Comparison of ENCODE assay signal across 9 cellular contexts in the genomic region with DNA sequence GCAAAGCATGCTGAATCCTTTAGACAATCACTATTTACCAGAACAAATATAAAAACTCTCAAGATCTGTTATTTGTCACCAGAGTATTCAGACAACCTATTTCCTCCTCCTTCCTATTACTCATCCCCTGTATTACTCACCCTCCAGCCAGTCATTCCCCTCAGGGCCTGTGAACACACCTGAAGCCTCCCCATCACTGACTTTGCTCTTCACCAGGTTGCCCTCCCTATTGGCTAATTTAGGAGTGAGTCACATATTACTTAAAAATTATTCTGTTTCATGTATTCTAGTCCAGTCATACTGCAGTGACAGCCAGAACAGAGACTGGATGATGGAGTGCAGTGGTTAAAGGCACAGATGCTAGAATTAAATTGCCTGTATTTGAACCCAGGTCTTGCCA. TPM values are rescaled to one million over a fixed set of nuclear protein-coding genes. Genes with fewer than 3 reads are reported as not detected.
DNase-seq lines count a peak whose midpoint lies in the region; ATAC-seq and TF ChIP-seq lines count a peak whose summit lies in the region.
"Had no signal": no experiment of that assay in that cellular context is flagged by ENCODE, and none has a peak within 500 bp of the region (broad histone marks: within the 10 kb centered on the region; RNA-seq: fewer than 3 reads in every experiment).

No MANE protein-coding gene starts in this region.

- intact Hi-C loops in body of pancreas (cut with DNase I) (loop anchor here (5.0 to 10.0 kb wide), 3 partner anchors 145 to 643 kb away; no protein-coding TSS in a partner anchor), aorta (cut with DNase I) (no loop called here)

- DNase-seq in 8988T (peak; percentile 45), NCI-H226 (peak; percentile 65), kidney epithelial cell (ENCODE audit: low read depth) (peak; percentile 76), HEK293T (ENCODE audit: extremely low spot score) (no peak), body of pancreas (no peak), aorta (no peak), OCI-M1 (lab: John Stamatoyannopoulos, UW) (no peak)
- DNase-seq in activated T-cell treated with anti-CD3 and anti-CD28 coated beads, Interleukin-2, amount 50 U/mL, for 48 hours = peak; percentile 45 to 64
- DNase-seq: amniotic stem cell had no signal

- POLR2A ChIA-PET in HEK293T (lab: Yijun Ruan, JAX) = no interaction called here

- H3K27me3 ChIP-seq in kidney epithelial cell (ENCODE audit: control insufficient read depth, insufficient read depth, low read length) (no peaks in the 10 kb centered on the region), body of pancreas (no peaks in the 10 kb centered on the region), aorta (ENCODE audit: control insufficient read depth in 1 of 2, insufficient read depth in 2 of 2, low read length in 1 of 2) (no peaks in the 10 kb centered on the region)

- H3K4me1 ChIP-seq in body of pancreas (peaks cover 5% of the 10 kb centered on the region), aorta (ENCODE audit: control insufficient read depth in 1 of 2, insufficient read depth in 2 of 2, low read length in 2 of 2) (no peaks in the 10 kb centered on the region)

- H3K4me3 ChIP-seq in kidney epithelial cell (ENCODE audit: low read depth, low read length) = no peak overlapping the region
- no peak overlapping the region for H3K4me3 ChIP-seq in body of pancreas
- no peak overlapping the region for H3K4me3 ChIP-seq in aorta (ENCODE audit: low read length in 2 of 2)

- H3K36me3 ChIP-seq in kidney epithelial cell (ENCODE audit: control insufficient read depth, insufficient read depth, low read length) = no peaks in the 10 kb centered on the region
- no peaks in the 10 kb centered on the region for H3K36me3 ChIP-seq in body of pancreas (replicated peaks in 1 of 2; ENCODE audit: insufficient read depth in 1 of 2, low read depth in 2 of 2)
- no peaks in the 10 kb centered on the region for H3K36me3 ChIP-seq in aorta (ENCODE audit: control insufficient read depth in 1 of 2, insufficient read depth in 2 of 2, low read length in 1 of 2)

- TF ChIP-seq POLR2A in body of pancreas (IDR thresholded peaks at IDR 0.05) = no peak

- ATAC-seq in body of pancreas (no peak), aorta (ENCODE audit: low FRiP score) (no peak)

- CTCF ChIA-PET in HEK293T (lab: Yijun Ruan, JAX) = no interaction called here

- TF ChIP-seq CTCF in kidney epithelial cell (IDR thresholded peaks at IDR 0.05; ENCODE audit: insufficient read depth, low read length, poor library complexity, severe bottlenecking) = no peak
- TF ChIP-seq CTCF in body of pancreas (IDR thresholded peaks at IDR 0.05) = no peak

- H3K27ac ChIP-seq in body of pancreas = no peak overlapping the region
- H3K27ac ChIP-seq in aorta (ENCODE audit: low read depth in 1 of 2, low read length in 2 of 2) = no peak overlapping the region

- no peaks in the 10 kb centered on the region for H3K9me3 ChIP-seq in body of pancreas
- H3K9me3 ChIP-seq in aorta (ENCODE audit: control insufficient read depth, low read length) = no peaks in the 10 kb centered on the region

TF ChIP-seq in HEK293T, 16 proteins besides CTCF, POLR2A, EP300 and RAD21:
- TF ChIP-seq ZNF384 (IDR thresholded peaks at IDR 0.05) (no peak), ARNT (IDR thresholded peaks at IDR 0.05) (no peak), HDGF (IDR thresholded peaks at IDR 0.05; ENCODE audit: borderline replicate concordance) (no peak), L3MBTL2 (conservative IDR thresholded peaks at IDR 0.05) (no peak), BHLHE40 (IDR thresholded peaks at IDR 0.05; ENCODE audit: borderline replicate concordance) (no peak), SP1 (IDR thresholded peaks at IDR 0.05) (no peak), ELF4 (IDR thresholded peaks at IDR 0.05) (no peak), FOXM1 (IDR thresholded peaks at IDR 0.05; ENCODE audit: borderline replicate concordance) (no peak), CTBP1 (IDR thresholded peaks at IDR 0.05; ENCODE audit: borderline replicate concordance) (no peak), LEF1 (IDR thresholded peaks at IDR 0.05; ENCODE audit: borderline replicate concordance) (no peak), SUZ12 (IDR thresholded peaks at IDR 0.05) (no peak), FOXK2 (IDR thresholded peaks at IDR 0.05) (no peak), NFRKB (IDR thresholded peaks at IDR 0.05) (no peak), TARDBP (IDR thresholded peaks at IDR 0.05) (no peak), FOXA1 (IDR thresholded peaks at IDR 0.05) (no peak), PKNOX1 (IDR thresholded peaks at IDR 0.05) (no peak)

RNA-seq across cellular contexts. Expression of gene ATG16L1, which starts 3.7 kb away (rescaled TPM):
- total RNA-seq in kidney epithelial cell (25.2 and 54.1 TPM in 2 replicates), body of pancreas (10 to 100 TPM; 23.7 to 29.1 TPM), aorta (10 to 100 TPM; 20.5 to 30.1 TPM)
- 10 to 100 TPM in 1 of 2 donors, 1 to 10 TPM in 1; 6.4 to 13.7 TPM for polyA plus RNA-seq in aorta

RNA-seq across cellular contexts. Expression of gene SAG, which starts 59.9 kb away (rescaled TPM):
- total RNA-seq in kidney epithelial cell (not detected in 2 replicates), body of pancreas (not detected), aorta (not detected)
- not detected for polyA plus RNA-seq in aorta

Comparison
In these comparisons a context has a peak if more than half of its experiments do, and no peak if none do; other contexts are left out.
1. DNase-seq: peak in 8988T (single experiment), NCI-H226 (single experiment), activated T-cell treated with anti-CD3 and anti-CD28 coated beads, Interleukin-2, amount 50 U/mL, for 48 hours (2 of 2) and kidney epithelial cell (single experiment); none in HEK293T (single experiment), body of pancreas (0 of 4), aorta (0 of 2) and OCI-M1 (single experiment).